In genomic region chr3:128435058-128435457, GRCh38 we compare ENCODE assay signal across 1 cellular context.
A peak's percentile ranks its signal among the peaks of the same experiment; 100 is the strongest.
TF ChIP-seq lines count a peak whose summit lies in the region.

No MANE protein-coding gene starts in this region.

TF ChIP-seq in K562, 482 proteins besides CTCF, POLR2A, EP300 and RAD21:
- peak; percentile 18 for TF ChIP-seq MEIS2 (IDR thresholded peaks at IDR 0.05; ENCODE audit: partially characterized antibody)
- peak; percentile 25; the same call in 1 of the 2 replicates for TF ChIP-seq CBFA2T3 (IDR thresholded peaks at IDR 0.05)
- TF ChIP-seq VEZF1 (CRISPR knock-in tag; IDR thresholded peaks at IDR 0.05): 0 out of 2 replicates have a peak, but pooled peaks have one; percentile 18
- TF ChIP-seq PKNOX1 (IDR thresholded peaks at IDR 0.05): 0 out of 2 replicates have a peak, but pooled peaks have one; percentile 34
- no peak for TF ChIP-seq PBX2 (CRISPR knock-in tag; IDR thresholded peaks at IDR 0.05; ENCODE audit: low read depth)
- 0 out of 2 replicates have a peak, but pooled peaks have one; percentile 23 for TF ChIP-seq PBX2 (tag; conservative IDR thresholded peaks at IDR 0.05; ENCODE audit: low read depth)
- TF ChIP-seq CBX5 (IDR thresholded peaks at IDR 0.05; ENCODE audit: borderline replicate concordance, low read depth): no peak
- TF ChIP-seq FOXK1 (CRISPR knock-in tag; IDR thresholded peaks at IDR 0.05; ENCODE audit: borderline replicate concordance): no peak
